1 cellular context compared by ENCODE assay signal in the genomic region with DNA sequence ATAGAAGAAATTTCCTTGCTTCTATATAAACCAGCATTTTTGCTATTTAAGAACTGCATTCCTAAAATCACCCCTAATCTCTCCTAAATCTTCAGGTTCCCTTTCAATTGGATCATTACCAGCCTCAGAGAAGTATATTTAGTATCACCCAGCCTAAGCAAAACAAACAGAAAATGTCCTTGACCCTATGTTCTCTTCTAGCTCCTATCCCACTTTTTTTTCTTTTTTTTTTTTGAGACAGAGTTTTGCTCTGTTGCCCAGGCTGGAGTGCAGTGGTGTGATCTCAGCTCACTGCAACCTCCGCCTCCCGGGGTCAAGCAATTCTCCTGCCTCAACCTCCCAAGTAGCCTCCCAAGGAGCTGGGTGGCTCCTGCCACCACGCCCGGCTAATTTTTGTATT.
TF ChIP-seq lines count a peak whose summit lies in the region.
"Not testable (repeated sequence)": the region's sequence is repeated elsewhere in the genome, so short reads cannot be mapped to it uniquely, and the experiment has no call there.

No MANE protein-coding gene starts in this region.

TF ChIP-seq in HepG2, 621 proteins besides CTCF, POLR2A, EP300 and RAD21 (continued from another document):
- TF ChIP-seq SALL1 (CRISPR knock-in tag; IDR thresholded peaks at IDR 0.05): peak; percentile 42; the same call in 1 of the 2 replicates
- not testable (repeated sequence) for TF ChIP-seq SOX13 (IDR thresholded peaks at IDR 0.05)
- TF ChIP-seq SOX13 (CRISPR knock-in tag; conservative IDR thresholded peaks at IDR 0.05 in 1 of 2, IDR thresholded peaks at IDR 0.05 in 1 of 2): peak in 1 of 2 experiments; percentile 46; a peak in 2 of 4 replicates
- peak; percentile 46; the same call in 1 of the 2 replicates for TF ChIP-seq HDAC1 (CRISPR knock-in tag; IDR thresholded peaks at IDR 0.05)
- peak; percentile 21; the same call in 1 of the 2 replicates for TF ChIP-seq KAT8 (CRISPR knock-in tag; IDR thresholded peaks at IDR 0.05)
- peak; percentile 82 for TF ChIP-seq BCL6 (CRISPR knock-in tag; IDR thresholded peaks at IDR 0.05)
- 0 out of 2 replicates have a peak, but pooled peaks have one; percentile 39 for TF ChIP-seq HDAC2 (CRISPR knock-in tag; IDR thresholded peaks at IDR 0.05)
- peak; percentile 32; the same call in 1 of the 2 replicates for TF ChIP-seq ZBTB7B (CRISPR knock-in tag; IDR thresholded peaks at IDR 0.05)
- TF ChIP-seq, protein P1, sequence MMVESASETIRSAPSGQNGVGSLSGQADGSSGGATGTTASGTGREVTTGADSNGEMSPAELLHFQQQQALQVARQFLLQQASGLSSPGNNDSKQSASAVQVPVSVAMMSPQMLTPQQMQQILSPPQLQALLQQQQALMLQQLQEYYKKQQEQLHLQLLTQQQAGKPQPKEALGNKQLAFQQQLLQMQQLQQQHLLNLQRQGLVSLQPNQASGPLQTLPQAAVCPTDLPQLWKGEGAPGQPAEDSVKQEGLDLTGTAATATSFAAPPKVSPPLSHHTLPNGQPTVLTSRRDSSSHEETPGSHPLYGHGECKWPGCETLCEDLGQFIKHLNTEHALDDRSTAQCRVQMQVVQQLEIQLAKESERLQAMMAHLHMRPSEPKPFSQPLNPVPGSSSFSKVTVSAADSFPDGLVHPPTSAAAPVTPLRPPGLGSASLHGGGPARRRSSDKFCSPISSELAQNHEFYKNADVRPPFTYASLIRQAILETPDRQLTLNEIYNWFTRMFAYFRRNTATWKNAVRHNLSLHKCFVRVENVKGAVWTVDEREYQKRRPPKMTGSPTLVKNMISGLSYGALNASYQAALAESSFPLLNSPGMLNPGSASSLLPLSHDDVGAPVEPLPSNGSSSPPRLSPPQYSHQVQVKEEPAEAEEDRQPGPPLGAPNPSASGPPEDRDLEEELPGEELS (CRISPR knock-in tag; IDR thresholded peaks at IDR 0.05): 0 out of 2 replicates have a peak, but pooled peaks have one; percentile 18
